Comparison of ENCODE assay signal across 1 cellular context in the genomic region with DNA sequence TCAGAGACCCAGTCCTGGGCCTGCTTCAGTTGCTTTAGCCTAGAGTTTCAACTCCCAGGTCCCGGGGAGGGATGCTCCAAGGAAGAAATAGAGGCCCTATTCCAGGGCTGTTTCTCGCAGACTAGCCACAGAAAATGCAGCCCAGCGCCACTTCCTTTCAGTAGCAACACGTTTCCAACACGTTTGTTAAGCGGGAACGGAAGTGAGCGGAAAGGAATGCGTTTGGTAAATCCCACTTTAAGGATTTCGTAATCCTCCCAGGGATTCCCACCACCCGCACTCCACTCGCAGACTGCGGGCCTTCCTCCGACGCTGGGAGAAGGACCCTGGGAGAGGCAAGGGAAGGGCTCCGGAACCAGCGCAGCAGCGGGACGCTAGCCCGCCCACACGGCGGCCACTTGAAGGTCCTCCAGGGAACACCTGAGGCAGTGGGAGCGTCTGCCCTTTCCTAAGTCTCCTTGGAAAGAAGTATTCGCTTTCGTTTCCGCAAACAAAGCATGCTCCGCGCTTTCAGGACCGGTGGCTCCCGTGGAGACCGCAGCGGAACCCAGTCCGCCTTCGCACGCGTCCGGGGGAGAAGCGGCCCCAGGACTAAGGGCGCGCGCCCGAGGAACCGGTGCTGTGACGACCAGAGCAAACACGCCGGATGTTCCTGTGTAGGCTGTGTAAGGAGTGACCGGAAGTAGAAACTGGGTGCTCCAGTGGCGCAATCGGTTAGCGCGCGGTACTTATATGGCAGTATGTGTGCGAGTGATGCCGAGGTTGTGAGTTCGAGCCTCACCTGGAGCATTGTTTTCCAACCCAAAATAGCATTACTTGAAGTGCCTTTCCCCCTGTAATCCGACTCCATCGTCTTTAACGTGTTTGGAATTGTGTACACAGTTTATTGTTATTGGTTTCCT.
TF ChIP-seq lines count a peak whose summit lies in the region.

No MANE protein-coding gene starts in this region.

TF ChIP-seq in K562, 482 proteins besides CTCF, POLR2A, EP300 and RAD21 (continued from another document and continues in another):
- TF ChIP-seq, protein P1, sequence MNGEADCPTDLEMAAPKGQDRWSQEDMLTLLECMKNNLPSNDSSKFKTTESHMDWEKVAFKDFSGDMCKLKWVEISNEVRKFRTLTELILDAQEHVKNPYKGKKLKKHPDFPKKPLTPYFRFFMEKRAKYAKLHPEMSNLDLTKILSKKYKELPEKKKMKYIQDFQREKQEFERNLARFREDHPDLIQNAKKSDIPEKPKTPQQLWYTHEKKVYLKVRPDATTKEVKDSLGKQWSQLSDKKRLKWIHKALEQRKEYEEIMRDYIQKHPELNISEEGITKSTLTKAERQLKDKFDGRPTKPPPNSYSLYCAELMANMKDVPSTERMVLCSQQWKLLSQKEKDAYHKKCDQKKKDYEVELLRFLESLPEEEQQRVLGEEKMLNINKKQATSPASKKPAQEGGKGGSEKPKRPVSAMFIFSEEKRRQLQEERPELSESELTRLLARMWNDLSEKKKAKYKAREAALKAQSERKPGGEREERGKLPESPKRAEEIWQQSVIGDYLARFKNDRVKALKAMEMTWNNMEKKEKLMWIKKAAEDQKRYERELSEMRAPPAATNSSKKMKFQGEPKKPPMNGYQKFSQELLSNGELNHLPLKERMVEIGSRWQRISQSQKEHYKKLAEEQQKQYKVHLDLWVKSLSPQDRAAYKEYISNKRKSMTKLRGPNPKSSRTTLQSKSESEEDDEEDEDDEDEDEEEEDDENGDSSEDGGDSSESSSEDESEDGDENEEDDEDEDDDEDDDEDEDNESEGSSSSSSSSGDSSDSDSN (IDR thresholded peaks at IDR 0.05; ENCODE audit: borderline replicate concordance in 1 of 2, low read depth in 2 of 2, low read length in 2 of 2): peak; percentile 93 to 98
- no peak; the same call in 1 of the 2 replicates for TF ChIP-seq CBFA2T3 (IDR thresholded peaks at IDR 0.05)
- peak; percentile 95; the same call in 1 of the 2 replicates for TF ChIP-seq PHB (CRISPR knock-in tag; IDR thresholded peaks at IDR 0.05)
- TF ChIP-seq HNRNPL (IDR thresholded peaks at IDR 0.05; ENCODE audit: low read depth, low read length): no peak
- peak; percentile 62 for TF ChIP-seq NFRKB (IDR thresholded peaks at IDR 0.05; ENCODE audit: low read depth)
- no peak for TF ChIP-seq NUFIP1 (IDR thresholded peaks at IDR 0.05; ENCODE audit: partially characterized antibody)
- TF ChIP-seq ZC3H8 (IDR thresholded peaks at IDR 0.05): no peak
- TF ChIP-seq ZNF41 (CRISPR knock-in tag; conservative IDR thresholded peaks at IDR 0.05): no peak
- TF ChIP-seq CTBP1 (IDR thresholded peaks at IDR 0.05; ENCODE audit: borderline replicate concordance): peak; percentile 96
- TF ChIP-seq, protein P2, sequence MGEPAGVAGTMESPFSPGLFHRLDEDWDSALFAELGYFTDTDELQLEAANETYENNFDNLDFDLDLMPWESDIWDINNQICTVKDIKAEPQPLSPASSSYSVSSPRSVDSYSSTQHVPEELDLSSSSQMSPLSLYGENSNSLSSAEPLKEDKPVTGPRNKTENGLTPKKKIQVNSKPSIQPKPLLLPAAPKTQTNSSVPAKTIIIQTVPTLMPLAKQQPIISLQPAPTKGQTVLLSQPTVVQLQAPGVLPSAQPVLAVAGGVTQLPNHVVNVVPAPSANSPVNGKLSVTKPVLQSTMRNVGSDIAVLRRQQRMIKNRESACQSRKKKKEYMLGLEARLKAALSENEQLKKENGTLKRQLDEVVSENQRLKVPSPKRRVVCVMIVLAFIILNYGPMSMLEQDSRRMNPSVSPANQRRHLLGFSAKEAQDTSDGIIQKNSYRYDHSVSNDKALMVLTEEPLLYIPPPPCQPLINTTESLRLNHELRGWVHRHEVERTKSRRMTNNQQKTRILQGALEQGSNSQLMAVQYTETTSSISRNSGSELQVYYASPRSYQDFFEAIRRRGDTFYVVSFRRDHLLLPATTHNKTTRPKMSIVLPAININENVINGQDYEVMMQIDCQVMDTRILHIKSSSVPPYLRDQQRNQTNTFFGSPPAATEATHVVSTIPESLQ (CRISPR knock-in tag; IDR thresholded peaks at IDR 0.05): no peak; the same call in 1 of the 2 replicates
- peak; percentile 76 for TF ChIP-seq CC2D1A (IDR thresholded peaks at IDR 0.05)
- TF ChIP-seq ZNF384 (IDR thresholded peaks at IDR 0.05; ENCODE audit: low read depth, low read length): no peak
- TF ChIP-seq, protein P3, sequence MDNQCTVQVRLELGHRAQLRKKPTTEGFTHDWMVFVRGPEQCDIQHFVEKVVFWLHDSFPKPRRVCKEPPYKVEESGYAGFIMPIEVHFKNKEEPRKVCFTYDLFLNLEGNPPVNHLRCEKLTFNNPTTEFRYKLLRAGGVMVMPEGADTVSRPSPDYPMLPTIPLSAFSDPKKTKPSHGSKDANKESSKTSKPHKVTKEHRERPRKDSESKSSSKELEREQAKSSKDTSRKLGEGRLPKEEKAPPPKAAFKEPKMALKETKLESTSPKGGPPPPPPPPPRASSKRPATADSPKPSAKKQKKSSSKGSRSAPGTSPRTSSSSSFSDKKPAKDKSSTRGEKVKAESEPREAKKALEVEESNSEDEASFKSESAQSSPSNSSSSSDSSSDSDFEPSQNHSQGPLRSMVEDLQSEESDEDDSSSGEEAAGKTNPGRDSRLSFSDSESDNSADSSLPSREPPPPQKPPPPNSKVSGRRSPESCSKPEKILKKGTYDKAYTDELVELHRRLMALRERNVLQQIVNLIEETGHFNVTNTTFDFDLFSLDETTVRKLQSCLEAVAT (IDR thresholded peaks at IDR 0.05): peak in 1 of 2 experiments; percentile 55; a peak in 3 of 4 replicates
- TF ChIP-seq, protein P4, sequence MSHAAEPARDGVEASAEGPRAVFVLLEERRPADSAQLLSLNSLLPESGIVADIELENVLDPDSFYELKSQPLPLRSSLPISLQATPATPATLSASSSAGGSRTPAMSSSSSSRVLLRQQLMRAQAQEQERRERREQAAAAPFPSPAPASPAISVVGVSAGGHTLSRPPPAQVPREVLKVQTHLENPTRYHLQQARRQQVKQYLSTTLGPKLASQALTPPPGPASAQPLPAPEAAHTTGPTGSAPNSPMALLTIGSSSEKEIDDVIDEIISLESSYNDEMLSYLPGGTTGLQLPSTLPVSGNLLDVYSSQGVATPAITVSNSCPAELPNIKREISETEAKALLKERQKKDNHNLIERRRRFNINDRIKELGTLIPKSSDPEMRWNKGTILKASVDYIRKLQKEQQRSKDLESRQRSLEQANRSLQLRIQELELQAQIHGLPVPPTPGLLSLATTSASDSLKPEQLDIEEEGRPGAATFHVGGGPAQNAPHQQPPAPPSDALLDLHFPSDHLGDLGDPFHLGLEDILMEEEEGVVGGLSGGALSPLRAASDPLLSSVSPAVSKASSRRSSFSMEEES (CRISPR knock-in tag; IDR thresholded peaks at IDR 0.05): no peak
- TF ChIP-seq ZNF3 (CRISPR knock-in tag; IDR thresholded peaks at IDR 0.05): no peak
- TF ChIP-seq ZNF584 (CRISPR knock-in tag; IDR thresholded peaks at IDR 0.05; ENCODE audit: low read depth): peak; percentile 62; the same call in 1 of the 2 replicates
- peak; percentile 81; the same call in 1 of the 2 replicates for TF ChIP-seq ZNF24 (IDR thresholded peaks at IDR 0.05)
- peak; percentile 74 to 97 for TF ChIP-seq SRF (CRISPR knock-in tag; IDR thresholded peaks at IDR 0.05)
- TF ChIP-seq MTA1 (IDR thresholded peaks at IDR 0.05; ENCODE audit: borderline replicate concordance): no peak; the same call in 1 of the 2 replicates
- peak; percentile 97 for TF ChIP-seq GABPA (tag; conservative IDR thresholded peaks at IDR 0.05; ENCODE audit: low read depth)
- TF ChIP-seq POLR3G (IDR thresholded peaks at IDR 0.05; ENCODE audit: extremely low read depth, insufficient read length, insufficient replicate concordance): no peak
- TF ChIP-seq, protein P5, sequence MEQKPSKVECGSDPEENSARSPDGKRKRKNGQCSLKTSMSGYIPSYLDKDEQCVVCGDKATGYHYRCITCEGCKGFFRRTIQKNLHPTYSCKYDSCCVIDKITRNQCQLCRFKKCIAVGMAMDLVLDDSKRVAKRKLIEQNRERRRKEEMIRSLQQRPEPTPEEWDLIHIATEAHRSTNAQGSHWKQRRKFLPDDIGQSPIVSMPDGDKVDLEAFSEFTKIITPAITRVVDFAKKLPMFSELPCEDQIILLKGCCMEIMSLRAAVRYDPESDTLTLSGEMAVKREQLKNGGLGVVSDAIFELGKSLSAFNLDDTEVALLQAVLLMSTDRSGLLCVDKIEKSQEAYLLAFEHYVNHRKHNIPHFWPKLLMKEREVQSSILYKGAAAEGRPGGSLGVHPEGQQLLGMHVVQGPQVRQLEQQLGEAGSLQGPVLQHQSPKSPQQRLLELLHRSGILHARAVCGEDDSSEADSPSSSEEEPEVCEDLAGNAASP (IDR thresholded peaks at IDR 0.05): no peak
- 0 out of 2 replicates have a peak, but pooled peaks have one; percentile 58 for TF ChIP-seq RHOXF2B (CRISPR knock-in tag; conservative IDR thresholded peaks at IDR 0.05)
- TF ChIP-seq, protein P6, sequence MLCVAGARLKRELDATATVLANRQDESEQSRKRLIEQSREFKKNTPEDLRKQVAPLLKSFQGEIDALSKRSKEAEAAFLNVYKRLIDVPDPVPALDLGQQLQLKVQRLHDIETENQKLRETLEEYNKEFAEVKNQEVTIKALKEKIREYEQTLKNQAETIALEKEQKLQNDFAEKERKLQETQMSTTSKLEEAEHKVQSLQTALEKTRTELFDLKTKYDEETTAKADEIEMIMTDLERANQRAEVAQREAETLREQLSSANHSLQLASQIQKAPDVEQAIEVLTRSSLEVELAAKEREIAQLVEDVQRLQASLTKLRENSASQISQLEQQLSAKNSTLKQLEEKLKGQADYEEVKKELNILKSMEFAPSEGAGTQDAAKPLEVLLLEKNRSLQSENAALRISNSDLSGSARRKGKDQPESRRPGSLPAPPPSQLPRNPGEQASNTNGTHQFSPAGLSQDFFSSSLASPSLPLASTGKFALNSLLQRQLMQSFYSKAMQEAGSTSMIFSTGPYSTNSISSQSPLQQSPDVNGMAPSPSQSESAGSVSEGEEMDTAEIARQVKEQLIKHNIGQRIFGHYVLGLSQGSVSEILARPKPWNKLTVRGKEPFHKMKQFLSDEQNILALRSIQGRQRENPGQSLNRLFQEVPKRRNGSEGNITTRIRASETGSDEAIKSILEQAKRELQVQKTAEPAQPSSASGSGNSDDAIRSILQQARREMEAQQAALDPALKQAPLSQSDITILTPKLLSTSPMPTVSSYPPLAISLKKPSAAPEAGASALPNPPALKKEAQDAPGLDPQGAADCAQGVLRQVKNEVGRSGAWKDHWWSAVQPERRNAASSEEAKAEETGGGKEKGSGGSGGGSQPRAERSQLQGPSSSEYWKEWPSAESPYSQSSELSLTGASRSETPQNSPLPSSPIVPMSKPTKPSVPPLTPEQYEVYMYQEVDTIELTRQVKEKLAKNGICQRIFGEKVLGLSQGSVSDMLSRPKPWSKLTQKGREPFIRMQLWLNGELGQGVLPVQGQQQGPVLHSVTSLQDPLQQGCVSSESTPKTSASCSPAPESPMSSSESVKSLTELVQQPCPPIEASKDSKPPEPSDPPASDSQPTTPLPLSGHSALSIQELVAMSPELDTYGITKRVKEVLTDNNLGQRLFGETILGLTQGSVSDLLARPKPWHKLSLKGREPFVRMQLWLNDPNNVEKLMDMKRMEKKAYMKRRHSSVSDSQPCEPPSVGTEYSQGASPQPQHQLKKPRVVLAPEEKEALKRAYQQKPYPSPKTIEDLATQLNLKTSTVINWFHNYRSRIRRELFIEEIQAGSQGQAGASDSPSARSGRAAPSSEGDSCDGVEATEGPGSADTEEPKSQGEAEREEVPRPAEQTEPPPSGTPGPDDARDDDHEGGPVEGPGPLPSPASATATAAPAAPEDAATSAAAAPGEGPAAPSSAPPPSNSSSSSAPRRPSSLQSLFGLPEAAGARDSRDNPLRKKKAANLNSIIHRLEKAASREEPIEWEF (CRISPR knock-in tag; IDR thresholded peaks at IDR 0.05): no peak
- peak; percentile 90 for TF ChIP-seq MYC (IDR thresholded peaks at IDR 0.05; ENCODE audit: low read depth, low read length)
- TF ChIP-seq MYC (CRISPR knock-in tag; IDR thresholded peaks at IDR 0.05; ENCODE audit: borderline replicate concordance, low read depth): peak; percentile 92; the same call in 1 of the 2 replicates
- TF ChIP-seq, protein P7, sequence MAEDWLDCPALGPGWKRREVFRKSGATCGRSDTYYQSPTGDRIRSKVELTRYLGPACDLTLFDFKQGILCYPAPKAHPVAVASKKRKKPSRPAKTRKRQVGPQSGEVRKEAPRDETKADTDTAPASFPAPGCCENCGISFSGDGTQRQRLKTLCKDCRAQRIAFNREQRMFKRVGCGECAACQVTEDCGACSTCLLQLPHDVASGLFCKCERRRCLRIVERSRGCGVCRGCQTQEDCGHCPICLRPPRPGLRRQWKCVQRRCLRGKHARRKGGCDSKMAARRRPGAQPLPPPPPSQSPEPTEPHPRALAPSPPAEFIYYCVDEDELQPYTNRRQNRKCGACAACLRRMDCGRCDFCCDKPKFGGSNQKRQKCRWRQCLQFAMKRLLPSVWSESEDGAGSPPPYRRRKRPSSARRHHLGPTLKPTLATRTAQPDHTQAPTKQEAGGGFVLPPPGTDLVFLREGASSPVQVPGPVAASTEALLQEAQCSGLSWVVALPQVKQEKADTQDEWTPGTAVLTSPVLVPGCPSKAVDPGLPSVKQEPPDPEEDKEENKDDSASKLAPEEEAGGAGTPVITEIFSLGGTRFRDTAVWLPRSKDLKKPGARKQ (CRISPR knock-in tag; IDR thresholded peaks at IDR 0.05): no peak
- TF ChIP-seq POLR2G (IDR thresholded peaks at IDR 0.05; ENCODE audit: low read depth, low read length): peak; percentile 99
- TF ChIP-seq, protein P8, sequence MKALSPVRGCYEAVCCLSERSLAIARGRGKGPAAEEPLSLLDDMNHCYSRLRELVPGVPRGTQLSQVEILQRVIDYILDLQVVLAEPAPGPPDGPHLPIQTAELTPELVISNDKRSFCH (CRISPR knock-in tag; IDR thresholded peaks at IDR 0.05): no peak
- TF ChIP-seq, protein P8 (tag; IDR thresholded peaks at IDR 0.05): peak; percentile 70
- TF ChIP-seq PHF20 (IDR thresholded peaks at IDR 0.05; ENCODE audit: partially characterized antibody): peak; percentile 63
- TF ChIP-seq, protein P9, sequence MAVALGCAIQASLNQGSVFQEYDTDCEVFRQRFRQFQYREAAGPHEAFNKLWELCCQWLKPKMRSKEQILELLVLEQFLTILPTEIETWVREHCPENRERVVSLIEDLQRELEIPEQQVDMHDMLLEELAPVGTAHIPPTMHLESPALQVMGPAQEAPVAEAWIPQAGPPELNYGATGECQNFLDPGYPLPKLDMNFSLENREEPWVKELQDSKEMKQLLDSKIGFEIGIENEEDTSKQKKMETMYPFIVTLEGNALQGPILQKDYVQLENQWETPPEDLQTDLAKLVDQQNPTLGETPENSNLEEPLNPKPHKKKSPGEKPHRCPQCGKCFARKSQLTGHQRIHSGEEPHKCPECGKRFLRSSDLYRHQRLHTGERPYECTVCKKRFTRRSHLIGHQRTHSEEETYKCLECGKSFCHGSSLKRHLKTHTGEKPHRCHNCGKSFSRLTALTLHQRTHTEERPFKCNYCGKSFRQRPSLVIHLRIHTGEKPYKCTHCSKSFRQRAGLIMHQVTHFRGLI (CRISPR knock-in tag; IDR thresholded peaks at IDR 0.05): 0 out of 2 replicates have a peak, but pooled peaks have one; percentile 35
- peak; percentile 55; the same call in 1 of the 2 replicates for TF ChIP-seq GATAD2B (IDR thresholded peaks at IDR 0.05; ENCODE audit: borderline replicate concordance)
- no peak for TF ChIP-seq ZNF785 (CRISPR knock-in tag; IDR thresholded peaks at IDR 0.05)
- TF ChIP-seq, protein P10, sequence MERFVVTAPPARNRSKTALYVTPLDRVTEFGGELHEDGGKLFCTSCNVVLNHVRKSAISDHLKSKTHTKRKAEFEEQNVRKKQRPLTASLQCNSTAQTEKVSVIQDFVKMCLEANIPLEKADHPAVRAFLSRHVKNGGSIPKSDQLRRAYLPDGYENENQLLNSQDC (CRISPR knock-in tag; IDR thresholded peaks at IDR 0.05): peak; percentile 83
